In the genomic region with DNA sequence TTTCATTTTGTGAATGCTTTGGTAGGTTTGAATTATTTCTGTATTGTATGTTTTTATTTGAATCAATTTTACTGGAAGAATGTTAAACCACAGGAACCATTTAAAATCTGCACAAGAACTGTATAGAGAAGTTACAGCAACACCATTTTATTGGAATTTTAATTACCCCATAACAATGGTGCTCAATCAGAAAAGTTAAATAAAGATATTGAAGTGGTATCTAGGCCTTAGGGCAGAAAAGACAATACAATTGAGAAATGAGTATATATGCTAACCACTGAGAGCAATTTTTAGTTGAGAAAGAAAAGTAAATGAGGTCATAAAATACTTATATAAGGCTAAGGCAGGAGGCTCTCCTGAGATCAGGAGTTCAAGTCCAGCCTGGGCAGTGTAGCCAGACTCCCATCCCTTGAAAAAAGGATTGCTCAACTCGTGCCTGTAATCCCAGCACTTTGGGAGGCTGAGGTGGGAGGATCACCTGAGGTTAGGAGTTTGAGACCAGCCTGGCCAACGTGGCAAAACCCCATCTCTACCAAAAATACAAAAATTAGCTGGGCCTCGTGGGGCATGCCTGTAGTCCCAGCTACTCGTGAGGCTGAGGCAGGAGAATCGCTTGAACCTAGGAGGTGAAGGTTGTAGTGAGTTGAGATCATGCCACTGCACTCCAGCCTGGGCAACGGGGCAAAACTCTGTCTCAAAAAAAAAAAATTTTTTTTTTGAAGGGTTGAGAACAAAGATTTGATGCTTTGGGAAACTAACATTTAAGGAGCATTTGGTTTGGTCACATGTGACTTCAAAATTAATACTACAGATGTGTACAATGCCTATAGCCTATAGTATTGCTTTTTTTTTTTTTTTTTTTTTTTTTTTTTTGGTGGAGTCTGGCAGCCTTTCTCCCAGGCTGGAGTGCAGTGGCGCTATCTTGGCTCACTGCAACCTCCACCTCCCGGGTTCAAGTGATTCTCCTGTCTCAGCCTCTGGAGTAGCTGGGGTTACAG, we compare ENCODE assay signal across 9 cellular contexts. TPM values are rescaled to one million over a fixed set of nuclear protein-coding genes. Genes with fewer than 3 reads are reported as not detected.
DNase-seq lines count a peak whose midpoint lies in the region; ATAC-seq, FAIRE-seq and TF ChIP-seq lines count a peak whose summit lies in the region.
"Had no signal": no experiment of that assay in that cellular context is flagged by ENCODE, and none has a peak within 500 bp of the region (broad histone marks: within the 10 kb centered on the region; RNA-seq: fewer than 3 reads in every experiment).

No MANE protein-coding gene starts in this region.

- H3K79me2 ChIP-seq in OCI-LY1 (ENCODE audit: insufficient read depth, low read length): peaks cover 60% of the 10 kb centered on the region
- peaks cover 78% of the 10 kb centered on the region for H3K79me2 ChIP-seq in GM12878 (ENCODE audit: control insufficient read depth, insufficient read depth, low read length)
- H3K79me2 ChIP-seq in osteoblast (ENCODE audit: insufficient read depth, low read length): peaks cover 70% of the 10 kb centered on the region

- SMC1A ChIA-PET in GM12878 (lab: Charles Lee; ENCODE audit: uncharacterized antibody, unreplicated experiment): interaction anchor here (1.3 to 1.4 kb wide), 2 partner anchors 103 to 201 kb away, joined by 3 to 4 read pairs; no protein-coding TSS in a partner anchor

- peak overlapping the region; percentile 86 for H3K27ac ChIP-seq in OCI-LY1 (ENCODE audit: low read depth, low read length, poor library complexity, severe bottlenecking)
- peak overlapping the region; percentile 68 for H3K27ac ChIP-seq in GM12878 (ENCODE audit: control insufficient read depth, insufficient read depth)
- H3K27ac ChIP-seq in osteoblast (ENCODE audit: low read depth, low read length): no peak overlapping the region

- no peak for FAIRE-seq in GM12878 (lab: Jason Lieb, UNC)

- H3K9me2 ChIP-seq in OCI-LY1 (ENCODE audit: low read depth, low read length): no peaks in the 10 kb centered on the region

- H3K4me2 ChIP-seq in OCI-LY1 (ENCODE audit: low read length): peak overlapping the region; percentile 81
- H3K4me2 ChIP-seq in GM12878 (ENCODE audit: control insufficient read depth, insufficient read depth): peak overlapping the region; percentile 75
- H3K4me2 ChIP-seq in osteoblast (ENCODE audit: insufficient read depth, low read length): peak overlapping the region; percentile 4

- TF ChIP-seq CTCF in OCI-LY1 (IDR thresholded peaks at IDR 0.05; ENCODE audit: low read length): no peak
- no peak for TF ChIP-seq CTCF in GM12878 (IDR thresholded peaks at IDR 0.05 in 2 of 3, conservative IDR thresholded peaks at IDR 0.05 in 1 of 3; ENCODE audit: control insufficient read depth in 2 of 3, extremely low read depth in 1 of 3, insufficient read depth in 1 of 3, low read depth in 3 of 3, low read length in 3 of 3)
- no peak for TF ChIP-seq CTCF in osteoblast (IDR thresholded peaks at IDR 0.05; ENCODE audit: extremely low read depth, low read depth, low read length)

- H3K9ac ChIP-seq in OCI-LY1 (ENCODE audit: low read length) (peak overlapping the region; percentile 89), GM12878 (ENCODE audit: control insufficient read depth, insufficient read depth, low read length) (peak overlapping the region; percentile 89)

- H3K27me3 ChIP-seq in OCI-LY1 (ENCODE audit: insufficient read depth, low read length): no peaks in the 10 kb centered on the region
- no peaks in the 10 kb centered on the region for H3K27me3 ChIP-seq in GM12878 (replicated peaks in 1 of 2; ENCODE audit: control insufficient read depth in 2 of 2, insufficient read depth in 2 of 2, low read length in 1 of 2)
- H3K27me3 ChIP-seq in osteoblast (ENCODE audit: insufficient read depth, low read length): no peaks in the 10 kb centered on the region

- CTCF ChIA-PET in GM12878 (lab: Yijun Ruan, JAX): interaction anchor here (0.7 kb wide), 1 partner anchor 46 kb away, joined by 3 read pairs; no protein-coding TSS in a partner anchor

- DNase-seq in NCI-H146 (lab: John Stamatoyannopoulos, UW) (peak; percentile 16), NCI-H146 treated with DMSO at 0.1 percent for 48 hours (lab: John Stamatoyannopoulos, UW; ENCODE audit: unreplicated experiment) (no peak), GM12878 (ENCODE audit: low read depth, low spot score) (no peak), osteoblast (ENCODE audit: insufficient read length, low spot score, missing footprints) (no peak), COLO668 (lab: John Stamatoyannopoulos, UW; ENCODE audit: unreplicated experiment) (no peak)
- DNase-seq: NCI-H510A treated with DMSO at 0.1 percent for 48 hours had no signal

- in situ Hi-C loops in GM12878 (cut with MboI): no loop called here

- H3K4me1 ChIP-seq in OCI-LY1 (ENCODE audit: insufficient read depth, low read length, severe bottlenecking): peaks cover 54% of the 10 kb centered on the region
- H3K4me1 ChIP-seq in GM12878 (ENCODE audit: control insufficient read depth, insufficient read depth, low read length): peaks cover 7% of the 10 kb centered on the region
- peaks cover 6% of the 10 kb centered on the region for H3K4me1 ChIP-seq in osteoblast (ENCODE audit: insufficient read depth, low read length)

- H4K20me1 ChIP-seq in OCI-LY1 (ENCODE audit: insufficient read depth, low read length) (no peaks in the 10 kb centered on the region), GM12878 (ENCODE audit: control insufficient read depth, insufficient read depth) (no peaks in the 10 kb centered on the region), osteoblast (ENCODE audit: insufficient read depth, low read length) (peaks cover 3% of the 10 kb centered on the region)

- H2AFZ ChIP-seq in OCI-LY1 (ENCODE audit: low read length) (no peak overlapping the region), GM12878 (ENCODE audit: control insufficient read depth, low read depth, low read length) (no peak overlapping the region), osteoblast (ENCODE audit: low read length) (no peak overlapping the region)

- 53% methylated on average over 8 of the region's 8 CpGs for WGBS in GM12878 (ENCODE audit: insufficient coverage, insufficient replicate concordance, low lambda C conversion rate, missing lambda C conversion rate)

- TF ChIP-seq RAD21 in GM12878 (IDR thresholded peaks at IDR 0.05; ENCODE audit: insufficient read depth, low read depth, low read length): no peak

- RAD21 ChIA-PET in GM12878 (lab: Charles Lee; ENCODE audit: unreplicated experiment): interaction anchor here (0.6 to 1.0 kb wide), 3 partner anchors 54 to 1013 kb away, joined by 3 to 7 read pairs (median 4); no protein-coding TSS in a partner anchor

- H3K36me3 ChIP-seq in OCI-LY1 (ENCODE audit: insufficient read depth, low read length): peaks cover 14% of the 10 kb centered on the region
- no peaks in the 10 kb centered on the region for H3K36me3 ChIP-seq in GM12878 (ENCODE audit: control insufficient read depth in 2 of 2, insufficient read depth in 2 of 2, low read length in 1 of 2)
- no peaks in the 10 kb centered on the region for H3K36me3 ChIP-seq in osteoblast (ENCODE audit: insufficient read depth, low read length)

- TSS peak; percentile 49 for BruUV-seq in GM12878 (replicated peaks; lab: Mats Ljungman, UMichigan)

- ATAC-seq in GM12878 (no peak), HG02798 (IDR thresholded peaks at IDR 0.05; ENCODE audit: poor library complexity, unreplicated experiment) (no peak), HG03045 (IDR thresholded peaks at IDR 0.05; ENCODE audit: unreplicated experiment) (no peak)

- H3K9me3 ChIP-seq in OCI-LY1 (ENCODE audit: low read length) (0 out of 2 replicates have a peak, but pooled peaks cover 1% of the 10 kb centered on the region), GM12878 (replicated peaks; ENCODE audit: control insufficient read depth, insufficient read depth, low read length) (no peaks in the 10 kb centered on the region; the same call in 2 of the 3 replicates), osteoblast (ENCODE audit: low read depth, low read length) (no peaks in the 10 kb centered on the region)

- POLR2A ChIA-PET in GM12878 (lab: Charles Lee): interaction anchor here (1.0 kb wide), 1 partner anchor 8 kb away, joined by 4 read pairs; no protein-coding TSS in a partner anchor

- TF ChIP-seq POLR2A in GM12878 (IDR thresholded peaks at IDR 0.05; ENCODE audit: low read depth, low read length): no peak

- no peak for TF ChIP-seq EP300 in GM12878 (IDR thresholded peaks at IDR 0.05; ENCODE audit: borderline replicate concordance in 1 of 2, control insufficient read depth in 1 of 2, low read depth in 2 of 2, low read length in 2 of 2)

- H3K4me3 ChIP-seq in OCI-LY1 (ENCODE audit: low read depth, low read length, poor library complexity, severe bottlenecking) (peak overlapping the region; percentile 85), GM12878 (peak overlapping the region; percentile 96), osteoblast (ENCODE audit: insufficient read depth, low read length) (no peak overlapping the region)

- intact Hi-C loops in GM12878 (cut with micrococcal nuclease; ENCODE audit: unreplicated experiment): no loop called here

- no peaks in the 10 kb centered on the region for H3F3A ChIP-seq in OCI-LY1 (ENCODE audit: insufficient read depth, low read length)

TF ChIP-seq in GM12878, 131 proteins besides CTCF, POLR2A, EP300 and RAD21 (continues in another document):
- TF ChIP-seq HDGF (IDR thresholded peaks at IDR 0.05) (peak; percentile 80; the same call in 1 of the 2 replicates), NBN (IDR thresholded peaks at IDR 0.05) (0 out of 2 replicates have a peak, but pooled peaks have one; percentile 45)

RNA-seq across cellular contexts. Expression of a gene that starts 2.6 kb away (rescaled TPM):
- 46.2 and 53.4 TPM in 2 replicates for total RNA-seq in GM12878 (2013; cell fraction: nucleolus; rRNA removed)
- 32.5 and 36.6 TPM in 2 replicates for total RNA-seq in GM12878 (2014; rRNA removed)
- 34.4 and 34.7 TPM in 2 replicates for total RNA-seq in GM12878 (2014; rRNA removed; fragmentation: Illumina TruSeq; extraction: Trizol)
- 26.6 and 29.9 TPM in 2 replicates for total RNA-seq in GM12878 (2021)
- 4.8 TPM for polyA plus RNA-seq in GM12878 (2011; ENCODE audit: low read depth)
- 28.7 and 36.0 TPM in 2 replicates for polyA plus RNA-seq in GM12878 (2011; rRNA removed)
- 13.0 and 15.2 TPM in 2 replicates for polyA plus RNA-seq in GM12878 (2011; cell fraction: cytosol; rRNA removed)
- 13.7 and 14.3 TPM in 2 replicates for polyA plus RNA-seq in GM12878 (2011; cell fraction: nucleus; rRNA removed)
- 6.2 and 9.2 TPM in 2 replicates for polyA plus RNA-seq in GM12878 (2012)
- polyA plus RNA-seq in GM12878 (2014; fragmentation: Illumina TruSeq; extraction: Trizol): 26.5 and 27.0 TPM in 2 replicates
- 10 to 100 TPM in 1 of 2 experiments, 1 to 10 TPM in 1; 10.0 to 27.4 TPM for polyA plus RNA-seq in GM12878 (2014; fragmentation: Nextera tagmentation; extraction: Ambion mirVana)
- polyA plus RNA-seq in GM12878 (2014; rRNA removed): 10.8 and 12.7 TPM in 2 replicates
- polyA plus RNA-seq in GM12878 (2016; fragmentation: Nextera tagmentation; extraction: Ambion mirVana): 10 to 100 TPM; 29.7 to 30.4 TPM
- polyA minus RNA-seq in GM12878 (2011; rRNA and poly(A)+ RNA removed): 37.4 and 53.0 TPM in 2 replicates
- polyA minus RNA-seq in GM12878 (2011; cell fraction: cytosol; rRNA and poly(A)+ RNA removed): 15.3 and 19.9 TPM in 2 replicates
- polyA minus RNA-seq in GM12878 (2011; cell fraction: nucleus; rRNA and poly(A)+ RNA removed): 19.0 and 30.0 TPM in 2 replicates
- total RNA-seq in osteoblast: 30.6 and 34.4 TPM in 2 replicates

Comparison
In these comparisons a context has a peak if more than half of its experiments do, and no peak if none do; other contexts are left out.
1. H3K4me2 ChIP-seq: peak in every context shown above with its lines; median percentile 81 in OCI-LY1; 75 in GM12878; 4 in osteoblast.